28 cellular contexts compared by ENCODE assay signal in the genomic region with DNA sequence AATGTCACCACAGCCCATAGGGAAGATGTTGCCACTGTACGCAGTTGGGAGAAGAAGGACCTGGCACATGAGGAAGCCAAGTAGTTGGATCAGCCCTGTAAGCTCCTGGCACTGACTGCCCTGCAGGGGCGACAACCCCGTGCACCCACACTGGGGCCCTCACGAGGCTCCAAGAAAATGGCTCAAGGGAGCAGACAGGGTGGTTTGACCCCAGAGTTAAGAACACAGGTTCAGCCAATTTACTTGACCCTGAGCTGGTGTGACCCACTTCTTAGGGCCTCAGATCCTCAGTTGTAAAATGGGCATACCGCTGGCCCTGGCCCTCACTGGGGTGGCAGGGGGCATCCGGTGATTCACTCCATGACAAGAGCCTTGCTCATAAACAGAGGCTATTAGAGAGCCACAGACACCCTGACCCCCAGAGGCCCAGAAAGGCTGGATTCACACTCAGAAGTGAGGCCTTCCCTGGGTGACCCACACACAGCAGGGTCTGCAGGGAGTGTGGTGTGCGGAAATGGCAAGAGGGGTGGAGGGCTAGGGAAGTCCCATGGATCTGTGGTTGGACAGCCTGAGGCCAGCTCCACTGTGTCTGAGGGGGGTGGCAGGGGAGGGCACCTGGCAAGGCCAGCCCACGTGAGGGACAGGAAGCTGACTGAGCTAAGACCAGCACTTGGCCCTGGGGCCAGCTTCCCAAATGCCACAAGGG. TPM values are rescaled to one million over a fixed set of nuclear protein-coding genes. Genes with fewer than 3 reads are reported as not detected.
DNase-seq lines count a peak whose midpoint lies in the region; ATAC-seq and TF ChIP-seq lines count a peak whose summit lies in the region.
"Had no signal": no experiment of that assay in that cellular context is flagged by ENCODE, and none has a peak within 500 bp of the region (broad histone marks: within the 10 kb centered on the region; RNA-seq: fewer than 3 reads in every experiment).

No MANE protein-coding gene starts in this region.

- TF ChIP-seq CTCF in PC-3 (conservative IDR thresholded peaks at IDR 0.05; ENCODE audit: low read depth, low read length) = no peak
- TF ChIP-seq CTCF in activated CD8-positive, alpha-beta T cell treated with anti-CD3 and anti-CD28 coated beads for 36 hours (IDR thresholded peaks at IDR 0.05) = no peak

- H3K27ac ChIP-seq in PC-3 (ENCODE audit: low read length) = no peak overlapping the region
- H3K27ac ChIP-seq in substantia nigra (ENCODE audit: low read depth, low read length, poor library complexity, severe bottlenecking) = peak overlapping the region; percentile 100
- H3K27ac ChIP-seq: A549, prostate gland, stomach, WERI-Rb-1 had no signal

- H2AFZ ChIP-seq in PC-3 (ENCODE audit: low read length) = no peak overlapping the region

- no peaks in the 10 kb centered on the region for H3F3A ChIP-seq in PC-3 (ENCODE audit: low read length, unreplicated experiment)

- no peak overlapping the region for H3K4me3 Mint-ChIP-seq in activated CD8-positive, alpha-beta T cell treated with anti-CD3 and anti-CD28 coated beads for 36 hours
- H3K4me3 Mint-ChIP-seq: activated T-cell treated with anti-CD3 and anti-CD28 coated beads, Interleukin-2, amount 50 U/mL, for 24 hours; natural killer cell treated with Interleukin-12 subunit alpha and Interleukin-12 subunit beta and Interleukin-15 and Interleukin-18, amount 100 ng/mL, for 72 hours had no signal

- no peak overlapping the region for H3K4me2 ChIP-seq in PC-3 (ENCODE audit: low read length)
- H3K4me2 ChIP-seq: A549, smooth muscle cell had no signal

- no peaks in the 10 kb centered on the region for H3K4me1 Mint-ChIP-seq in activated CD8-positive, alpha-beta T cell treated with anti-CD3 and anti-CD28 coated beads for 36 hours (ENCODE audit: low read depth)

- H3K79me2 ChIP-seq in PC-3 (ENCODE audit: low read length) = no peaks in the 10 kb centered on the region

- POLR2A ChIA-PET in PC-3 (lab: Charles Lee; ENCODE audit: unreplicated experiment) = no interaction called here
- POLR2A ChIA-PET in activated CD8-positive, alpha-beta T cell treated with anti-CD3 and anti-CD28 coated beads for 36 hours (lab: Charles Lee) = no interaction called here

- CTCF ChIA-PET in PC-3 (lab: Charles Lee) = no interaction called here
- CTCF ChIA-PET in activated CD8-positive, alpha-beta T cell treated with anti-CD3 and anti-CD28 coated beads for 36 hours (lab: Charles Lee) = no interaction called here

- H3K9ac ChIP-seq in PC-3 (ENCODE audit: low read length) = no peak overlapping the region

- no peaks in the 10 kb centered on the region for H3K27me3 ChIP-seq in PC-3 (ENCODE audit: low read length)

- no peaks in the 10 kb centered on the region for H3K36me3 Mint-ChIP-seq in activated CD8-positive, alpha-beta T cell treated with anti-CD3 and anti-CD28 coated beads for 36 hours (ENCODE audit: low read depth)
- H3K36me3 Mint-ChIP-seq: natural killer cell treated with Interleukin-12 subunit alpha and Interleukin-12 subunit beta and Interleukin-15 and Interleukin-18, amount 100 ng/mL, for 72 hours had no signal

- ATAC-seq in PC-3 = peak; percentile 26
- ATAC-seq in activated CD8-positive, alpha-beta T cell treated with anti-CD3 and anti-CD28 coated beads for 36 hours = no peak
- ATAC-seq: A549; esophagus mucosa; left colon; natural killer cell treated with Interleukin-12 subunit alpha and Interleukin-12 subunit beta and Interleukin-15 and Interleukin-18, amount 100 ng/mL, for 72 hours had no signal

- intact Hi-C loops in PC-3 (cut with micrococcal nuclease) = no loop called here
- intact Hi-C loops in activated CD8-positive, alpha-beta T cell treated with anti-CD3 and anti-CD28 coated beads for 36 hours (cut with micrococcal nuclease) = no loop called here

- DNase-seq in activated CD8-positive, alpha-beta memory T cell treated with anti-CD3 and anti-CD28 coated beads, Interleukin-2, amount 50 U/mL, for 48 hours = peak; percentile 34
- DNase-seq in activated CD8-positive, alpha-beta memory T cell treated with anti-CD3 and anti-CD28 coated beads, Interleukin-2, amount 50 U/mL, for 4 hours = no peak
- DNase-seq in PC-3 (peak; percentile 10), islet precursor cell (peak; percentile 46), substantia nigra (lab: John Stamatoyannopoulos, UW) (no peak), NCI-H524 treated with DMSO at 0.1 percent for 48 hours (lab: John Stamatoyannopoulos, UW) (no peak)
- no peak for DNase-seq in stimulated activated CD4-positive, alpha-beta T cell treated with anti-CD3 and anti-CD28 coated beads, Interleukin-15, amount 100 ng/mL, for 24 hours
- DNase-seq in activated CD8-positive, alpha-beta T cell treated with anti-CD3 and anti-CD28 coated beads for 36 hours = no peak
- DNase-seq: activated CD4-positive, alpha-beta T cell treated with anti-CD3 and anti-CD28 coated beads, Interleukin-2, amount 50 U/mL, for 48 hours; activated naive CD4-positive, alpha-beta T cell treated with anti-CD3 and anti-CD28 coated beads, Interleukin-2, amount 50 U/mL, for 16 hours; activated T-cell treated with anti-CD3 and anti-CD28 coated beads, Interleukin-2, amount 50 U/mL, for 24 hours; cerebellar nuclear complex; effector memory CD4-positive, alpha-beta T cell; left colon; midbrain; MM.1S; NCI-H774; stimulated activated CD4-positive, alpha-beta T cell treated with anti-CD3 and anti-CD28 coated beads, Interleukin-4, amount 100 ng/mL, for 24 hours; T-helper 2 cell; WERI-Rb-1 had no signal

- no peaks in the 10 kb centered on the region for H3K9me3 Mint-ChIP-seq in activated CD8-positive, alpha-beta T cell treated with anti-CD3 and anti-CD28 coated beads for 36 hours
- H3K9me3 Mint-ChIP-seq: activated T-cell treated with anti-CD3 and anti-CD28 coated beads, Interleukin-2, amount 50 U/mL, for 24 hours; natural killer cell treated with Interleukin-12 subunit alpha and Interleukin-12 subunit beta and Interleukin-15 and Interleukin-18, amount 100 ng/mL, for 72 hours had no signal

- peaks cover 2% of the 10 kb centered on the region for H3K27me3 Mint-ChIP-seq in activated CD8-positive, alpha-beta T cell treated with anti-CD3 and anti-CD28 coated beads for 36 hours

- no TSS peak for BruUV-seq in PC-3 (replicated peaks; lab: Mats Ljungman, UMichigan)

- no peaks in the 10 kb centered on the region for H3K9me2 ChIP-seq in PC-3 (replicated peaks; ENCODE audit: low read length)

- H3K9me3 ChIP-seq in PC-3 (ENCODE audit: low read length) = no peaks in the 10 kb centered on the region
- H3K9me3 ChIP-seq: A549, prostate gland, stomach had no signal

- H4K20me1 ChIP-seq in PC-3 (ENCODE audit: low read length) = no peaks in the 10 kb centered on the region

- no peaks in the 10 kb centered on the region for H3K36me3 ChIP-seq in PC-3 (ENCODE audit: low read depth, low read length)
- H3K36me3 ChIP-seq: prostate gland, stomach, WERI-Rb-1 had no signal

- no peak overlapping the region for H3K27ac Mint-ChIP-seq in activated CD8-positive, alpha-beta T cell treated with anti-CD3 and anti-CD28 coated beads for 36 hours
- H3K27ac Mint-ChIP-seq: activated T-cell treated with anti-CD3 and anti-CD28 coated beads, Interleukin-2, amount 50 U/mL, for 24 hours; natural killer cell treated with Interleukin-12 subunit alpha and Interleukin-12 subunit beta and Interleukin-15 and Interleukin-18, amount 100 ng/mL, for 72 hours had no signal

- no peak overlapping the region for H3K4me3 ChIP-seq in PC-3 (ENCODE audit: low read length)
- H3K4me3 ChIP-seq: A549, prostate gland, smooth muscle cell, stomach had no signal

- H3K4me1 ChIP-seq in PC-3 (ENCODE audit: insufficient read depth, low read length) = 0 out of 2 replicates have a peak, but pooled peaks cover 6% of the 10 kb centered on the region
- H3K4me1 ChIP-seq: A549, prostate gland had no signal

RNA-seq across cellular contexts. Expression of a gene that starts 1.7 kb away (rescaled TPM):
- total RNA-seq in PC-3 (2014; rRNA removed) = not detected in 2 replicates
- total RNA-seq in activated CD8-positive, alpha-beta T cell treated with anti-CD3 and anti-CD28 coated beads for 36 hours = not detected
- total RNA-seq: aorta; esophagus mucosa; natural killer cell treated with Interleukin-12 subunit alpha and Interleukin-12 subunit beta and Interleukin-15 and Interleukin-18, amount 100 ng/mL, for 72 hours; SK-MEL-5; smooth muscle cell; stomach had no signal

RNA-seq across cellular contexts. Expression of a gene that starts 19.0 kb away (rescaled TPM):
- total RNA-seq in PC-3 (2014; rRNA removed) = not detected in 2 replicates
- total RNA-seq in activated CD8-positive, alpha-beta T cell treated with anti-CD3 and anti-CD28 coated beads for 36 hours = not detected
- total RNA-seq: aorta; esophagus mucosa; left colon; natural killer cell treated with Interleukin-12 subunit alpha and Interleukin-12 subunit beta and Interleukin-15 and Interleukin-18, amount 100 ng/mL, for 72 hours; SK-MEL-5; smooth muscle cell had no signal

RNA-seq across cellular contexts. Expression of a gene that starts 50.8 kb away (rescaled TPM):
- 9.5 and 10.8 TPM in 2 replicates for total RNA-seq in PC-3 (2014; rRNA removed)
- total RNA-seq in activated CD8-positive, alpha-beta T cell treated with anti-CD3 and anti-CD28 coated beads for 36 hours = under 1 TPM; 0.43 to 0.45 TPM

Comparison
In these comparisons a context has a peak if more than half of its experiments do, and no peak if none do; other contexts are left out.
1. DNase-seq: peak in activated CD8-positive, alpha-beta memory T cell treated with anti-CD3 and anti-CD28 coated beads, Interleukin-2, amount 50 U/mL, for 48 hours (single experiment), PC-3 (single experiment) and islet precursor cell (single experiment); none in activated CD8-positive, alpha-beta memory T cell treated with anti-CD3 and anti-CD28 coated beads, Interleukin-2, amount 50 U/mL, for 4 hours (single experiment), substantia nigra (0 of 49), NCI-H524 treated with DMSO at 0.1 percent for 48 hours (single experiment), stimulated activated CD4-positive, alpha-beta T cell treated with anti-CD3 and anti-CD28 coated beads, Interleukin-15, amount 100 ng/mL, for 24 hours (single experiment) and activated CD8-positive, alpha-beta T cell treated with anti-CD3 and anti-CD28 coated beads for 36 hours (single experiment).